8 cellular contexts compared by ENCODE assay signal in the genomic region with DNA sequence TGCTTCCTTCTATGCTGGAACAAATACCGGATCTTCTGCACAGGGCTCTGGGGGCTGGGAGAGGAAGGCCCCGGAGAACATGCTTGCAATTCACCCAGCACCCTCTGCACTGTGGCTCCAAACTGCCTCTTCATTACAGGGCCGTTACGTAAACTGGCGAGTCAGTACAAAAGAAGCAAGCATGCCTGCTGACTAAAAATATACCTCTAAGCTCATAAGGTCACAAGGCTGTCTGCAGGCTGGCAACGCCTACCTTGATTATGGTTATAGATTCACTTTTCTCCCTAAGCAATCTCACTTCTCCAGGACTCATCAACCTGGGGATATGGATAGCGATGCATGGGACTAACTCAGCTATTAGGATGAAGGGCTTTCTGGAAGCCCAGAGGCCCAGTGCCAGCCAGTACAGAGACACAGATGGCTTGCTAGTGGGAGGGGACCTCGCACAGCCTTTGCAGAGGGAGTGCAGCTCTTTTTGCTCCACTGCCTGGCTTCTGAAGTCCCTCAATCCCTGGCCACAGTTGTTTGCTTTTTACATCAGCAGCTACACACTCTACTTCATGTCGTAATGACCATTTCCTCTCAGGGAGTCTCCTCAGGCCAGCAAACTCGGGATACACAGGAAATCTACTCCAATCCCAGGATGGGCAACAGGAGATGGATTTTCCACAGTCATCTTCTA.
A peak's percentile ranks its signal among the peaks of the same experiment; 100 is the strongest.
DNase-seq lines count a peak whose midpoint lies in the region; ATAC-seq and TF ChIP-seq lines count a peak whose summit lies in the region.

No MANE protein-coding gene starts in this region.

- 37% methylated on average over 10 of the region's 10 CpGs for WGBS in right lobe of liver (ENCODE audit: insufficient coverage, low coverage, low lambda C conversion rate, missing lambda C conversion rate)

- H3K4me3 ChIP-seq in right lobe of liver, result no peak overlapping the region
- no peak overlapping the region for H3K4me3 ChIP-seq in tibial artery

- POLR2A ChIA-PET in RWPE1 (lab: Yijun Ruan, JAX; ENCODE audit: low non-redundant PET), result interaction anchor here (0.7 kb wide), 2 partner anchors 13 to 34 kb away, joined by 3 read pairs; no protein-coding TSS in a partner anchor

- H3K4me1 ChIP-seq in right lobe of liver (peaks cover 0 to 4% (median 2%) of the 10 kb centered on the region in 4 donors), tibial artery (peaks cover 0 to 45% (median 33%) of the 10 kb centered on the region in 4 donors)

- ATAC-seq in HG02884 (IDR thresholded peaks at IDR 0.05; ENCODE audit: unreplicated experiment) (peak; percentile 69), right lobe of liver (peak; percentile 44 to 64 (median 58)), HG03571 (IDR thresholded peaks at IDR 0.05; ENCODE audit: unreplicated experiment) (no peak), HG03280 (IDR thresholded peaks at IDR 0.05; ENCODE audit: unreplicated experiment) (no peak)

- DNase-seq in DMS 273 treated with DMSO at 0.1 percent for 48 hours (lab: John Stamatoyannopoulos, UW), result peak; percentile 74
- peak; percentile 74 for DNase-seq in RWPE1 (ENCODE audit: low spot score)
- DNase-seq in cerebellar cortex (ENCODE audit: low spot score), result peak; percentile 98
- DNase-seq in right lobe of liver, result peak in 1 of 3 donors; percentile 47
- DNase-seq in tibial artery, result peak; percentile 44 to 87

- H3K27ac ChIP-seq in RWPE1, result peak overlapping the region; percentile 95
- peak overlapping the region; percentile 9 to 44 (median 12) for H3K27ac ChIP-seq in right lobe of liver
- peak overlapping the region; percentile 84 for H3K27ac ChIP-seq in tibial artery

- H3K36me3 ChIP-seq in right lobe of liver, result no peaks in the 10 kb centered on the region
- H3K36me3 ChIP-seq in tibial artery, result no peaks in the 10 kb centered on the region

- intact Hi-C loops in right lobe of liver (cut with DNase I) (no loop called here), tibial artery (cut with DNase I; ENCODE audit: low total_unique reads) (no loop called here)

- no peaks in the 10 kb centered on the region for H3K27me3 ChIP-seq in right lobe of liver
- no peaks in the 10 kb centered on the region for H3K27me3 ChIP-seq in tibial artery

- no peak for TF ChIP-seq CTCF in RWPE1 (conservative IDR thresholded peaks at IDR 0.05; ENCODE audit: low read depth)
- TF ChIP-seq CTCF in right lobe of liver (IDR thresholded peaks at IDR 0.05), result no peak
- peak in 1 of 2 experiments; percentile 32 for TF ChIP-seq CTCF in tibial artery (IDR thresholded peaks at IDR 0.05)

- H3K9me3 ChIP-seq in right lobe of liver (no peaks in the 10 kb centered on the region), tibial artery (no peaks in the 10 kb centered on the region)

- CTCF ChIA-PET in RWPE1 (lab: Yijun Ruan, JAX), result interaction anchor here (0.5 to 2.2 kb wide), 3 partner anchors 12 to 248 kb away, joined by 3 to 7 read pairs (median 3); no protein-coding TSS in a partner anchor

- no peak for TF ChIP-seq POLR2A in right lobe of liver (IDR thresholded peaks at IDR 0.05)

Comparison
In these comparisons a context has a peak if more than half of its experiments do, and no peak if none do; other contexts are left out.
1. ATAC-seq: peak in HG02884 (single experiment) and right lobe of liver (4 of 4); none in HG03571 (single experiment) and HG03280 (single experiment).
2. H3K27ac ChIP-seq: peak in every context shown above with its lines; median percentile 95 in RWPE1; 84 in tibial artery; 12 in right lobe of liver.